ENCODE assay signal across 24 cellular contexts in the genomic region with DNA sequence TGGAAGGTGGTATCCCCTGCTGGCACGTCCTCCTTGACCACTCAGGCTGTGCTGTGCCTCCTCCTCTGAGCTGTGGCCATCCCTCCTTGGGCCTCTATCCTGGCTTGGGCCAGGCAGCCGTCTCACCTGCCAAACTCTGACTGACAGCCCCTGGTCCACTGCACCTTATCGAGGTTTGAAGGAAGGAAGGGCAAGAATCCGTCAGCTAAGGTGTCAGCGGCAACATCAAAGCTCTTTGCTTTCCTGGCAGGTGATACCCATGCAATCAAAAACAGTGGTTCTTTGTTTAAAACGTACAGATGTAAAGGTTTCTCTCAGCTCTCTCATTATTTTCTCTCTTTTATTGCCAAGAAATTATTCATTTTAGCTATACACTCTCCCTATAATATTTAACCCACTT.
DNase-seq lines count a peak whose midpoint lies in the region; ATAC-seq and TF ChIP-seq lines count a peak whose summit lies in the region.
"Had no signal": no experiment of that assay in that cellular context is flagged by ENCODE, and none has a peak within 500 bp of the region (broad histone marks: within the 10 kb centered on the region; RNA-seq: fewer than 3 reads in every experiment).

No MANE protein-coding gene starts in this region.

- no peak overlapping the region for H3K14ac ChIP-seq in neuronal stem cell (ENCODE audit: low read length)

- no peak overlapping the region for H3K4me2 ChIP-seq in neuronal stem cell (ENCODE audit: insufficient read depth, low read length, poor library complexity, severe bottlenecking)
- H3K4me2 ChIP-seq: BLaER1 had no signal

- no peaks in the 10 kb centered on the region for H3K4me1 ChIP-seq in neuronal stem cell (ENCODE audit: control insufficient read depth in 2 of 2, insufficient read depth in 1 of 2, low read depth in 1 of 2, low read length in 2 of 2)
- H3K4me1 ChIP-seq: BE2C, BLaER1 had no signal

- no peaks in the 10 kb centered on the region for H3K36me3 Mint-ChIP-seq in stimulated activated naive B cell treated with anti-CD40 and anti-IgM and Interleukin-4, amounts not matched to agents 10 μg/mL and 1 μg/mL and 100 μg/mL, for 72 hours
- H3K36me3 Mint-ChIP-seq: CD14-positive monocyte; CD4-positive, alpha-beta memory T cell; CD4-positive, CD25-positive, alpha-beta regulatory T cell; CD8-positive, alpha-beta memory T cell had no signal

- no peaks in the 10 kb centered on the region for H3K9me3 Mint-ChIP-seq in stimulated activated naive B cell treated with anti-CD40 and anti-IgM and Interleukin-4, amounts not matched to agents 10 μg/mL and 1 μg/mL and 100 μg/mL, for 72 hours
- H3K9me3 Mint-ChIP-seq: CD4-positive, alpha-beta memory T cell had no signal

- H2AK5ac ChIP-seq in neuronal stem cell (ENCODE audit: low read depth, low read length): no peak overlapping the region

- H3K27ac ChIP-seq in neuronal stem cell (replicated peaks; ENCODE audit: low read length): no peak overlapping the region
- H3K27ac ChIP-seq: BLaER1 had no signal

- H3K18ac ChIP-seq in neuronal stem cell (ENCODE audit: low read length): peak overlapping the region; percentile 50

- no peaks in the 10 kb centered on the region for H3K79me1 ChIP-seq in neuronal stem cell (ENCODE audit: low read depth, low read length)

- intact Hi-C loops in left colon (cut with DNase I, micrococcal nuclease): no loop called here

- no peak overlapping the region for H3K23ac ChIP-seq in neuronal stem cell (ENCODE audit: low read depth, low read length, poor library complexity)

- H3K4me3 Mint-ChIP-seq in stimulated activated naive B cell treated with anti-CD40 and anti-IgM and Interleukin-4, amounts not matched to agents 10 μg/mL and 1 μg/mL and 100 μg/mL, for 72 hours: no peak overlapping the region
- H3K4me3 Mint-ChIP-seq: CD14-positive monocyte; CD4-positive, alpha-beta memory T cell; CD4-positive, CD25-positive, alpha-beta regulatory T cell; CD8-positive, alpha-beta memory T cell had no signal

- ATAC-seq in left colon: peak; percentile 41
- ATAC-seq in stimulated activated naive B cell treated with anti-CD40 and anti-IgM and Interleukin-4, amounts not matched to agents 10 μg/mL and 1 μg/mL and 100 μg/mL, for 72 hours (replicated peaks): no peak
- no peak for ATAC-seq in HG03432 (IDR thresholded peaks at IDR 0.05; ENCODE audit: unreplicated experiment)
- ATAC-seq: GM12878 had no signal

- no peak overlapping the region for H2BK120ac ChIP-seq in neuronal stem cell (ENCODE audit: low read depth, low read length)

- no peak overlapping the region for H4K91ac ChIP-seq in neuronal stem cell (ENCODE audit: low read depth, low read length, poor library complexity)

- DNase-seq in left colon (no peak), neuronal stem cell (ENCODE audit: low spot score) (no peak), OCI-M1 (lab: John Stamatoyannopoulos, UW) (no peak), 8988T (no peak)
- DNase-seq in stimulated activated naive B cell treated with anti-CD40 and anti-IgM and Interleukin-4, amounts not matched to agents 10 μg/mL and 1 μg/mL and 100 μg/mL, for 72 hours: no peak
- DNase-seq: ACHN; BE2C; C1 segment of cervical spinal cord; CD4-positive, alpha-beta memory T cell; CD4-positive, CD25-positive, alpha-beta regulatory T cell; CD8-positive, alpha-beta memory T cell; COR-L47; DMS 273 treated with DMSO at 0.1 percent for 48 hours; DMS153; DMS53; DMS79; DND-41; EL; GDM1 had no signal

- H3K4me3 ChIP-seq in neuronal stem cell (ENCODE audit: low read length in 2 of 2): no peak overlapping the region
- H3K4me3 ChIP-seq: BLaER1, GM12878 had no signal

- no peaks in the 10 kb centered on the region for H3K4me1 Mint-ChIP-seq in stimulated activated naive B cell treated with anti-CD40 and anti-IgM and Interleukin-4, amounts not matched to agents 10 μg/mL and 1 μg/mL and 100 μg/mL, for 72 hours
- H3K4me1 Mint-ChIP-seq: CD14-positive monocyte; CD4-positive, alpha-beta memory T cell; CD4-positive, CD25-positive, alpha-beta regulatory T cell; CD8-positive, alpha-beta memory T cell had no signal

- H3K4ac ChIP-seq in neuronal stem cell (ENCODE audit: low read length): no peak overlapping the region

- WGBS in neuronal stem cell (ENCODE audit: extremely low coverage in 2 of 2, insufficient read length in 2 of 2, insufficient replicate concordance in 1 of 2), 2 donors: no CpG with 5 or more reads among the region's 6 CpGs

- no peak overlapping the region for H2AFZ ChIP-seq in neuronal stem cell (ENCODE audit: low read length)

- peaks cover 0 to 15% of the 10 kb centered on the region in 2 donors for H3K27me3 Mint-ChIP-seq in stimulated activated naive B cell treated with anti-CD40 and anti-IgM and Interleukin-4, amounts not matched to agents 10 μg/mL and 1 μg/mL and 100 μg/mL, for 72 hours
- H3K27me3 Mint-ChIP-seq: CD4-positive, CD25-positive, alpha-beta regulatory T cell had no signal

- H2BK15ac ChIP-seq in neuronal stem cell (ENCODE audit: low read length): no peak overlapping the region

- H2BK5ac ChIP-seq in neuronal stem cell (ENCODE audit: low read length): no peak overlapping the region

- H2BK12ac ChIP-seq in neuronal stem cell (ENCODE audit: low read length): no peak overlapping the region

- H3K27me3 ChIP-seq in neuronal stem cell (ENCODE audit: control insufficient read depth in 3 of 3, insufficient read depth in 3 of 3, low read depth in 1 of 3, low read length in 3 of 3): no peaks in the 10 kb centered on the region
- H3K27me3 ChIP-seq: BE2C, BLaER1 had no signal

- peak overlapping the region; percentile 35 for H3K9ac ChIP-seq in neuronal stem cell (ENCODE audit: low read depth, low read length, poor library complexity)
- H3K9ac ChIP-seq: BLaER1 had no signal

- no peaks in the 10 kb centered on the region for H3K9me3 ChIP-seq in neuronal stem cell (replicated peaks in 1 of 2; ENCODE audit: control insufficient read depth in 2 of 2, insufficient read depth in 1 of 2, low read depth in 1 of 2, low read length in 2 of 2)
- H3K9me3 ChIP-seq: BE2C, BLaER1 had no signal

- H4K8ac ChIP-seq in neuronal stem cell (ENCODE audit: low read depth, low read length): no peak overlapping the region

- no peak overlapping the region for H3K27ac Mint-ChIP-seq in stimulated activated naive B cell treated with anti-CD40 and anti-IgM and Interleukin-4, amounts not matched to agents 10 μg/mL and 1 μg/mL and 100 μg/mL, for 72 hours
- H3K27ac Mint-ChIP-seq: CD14-positive monocyte; CD4-positive, alpha-beta memory T cell; CD4-positive, CD25-positive, alpha-beta regulatory T cell; CD8-positive, alpha-beta memory T cell had no signal

- no peaks in the 10 kb centered on the region for H3K36me3 ChIP-seq in neuronal stem cell (replicated peaks in 1 of 2; ENCODE audit: control insufficient read depth in 2 of 2, insufficient read depth in 2 of 2, low read length in 2 of 2)
- H3K36me3 ChIP-seq: BE2C, BLaER1 had no signal

TF ChIP-seq in PFSK-1, 5 proteins besides CTCF, POLR2A, EP300 and RAD21:
- TF ChIP-seq SIN3A (IDR thresholded peaks at IDR 0.05; ENCODE audit: borderline replicate concordance, insufficient read depth, low read length): no peak
- TF ChIP-seq, protein P1, sequence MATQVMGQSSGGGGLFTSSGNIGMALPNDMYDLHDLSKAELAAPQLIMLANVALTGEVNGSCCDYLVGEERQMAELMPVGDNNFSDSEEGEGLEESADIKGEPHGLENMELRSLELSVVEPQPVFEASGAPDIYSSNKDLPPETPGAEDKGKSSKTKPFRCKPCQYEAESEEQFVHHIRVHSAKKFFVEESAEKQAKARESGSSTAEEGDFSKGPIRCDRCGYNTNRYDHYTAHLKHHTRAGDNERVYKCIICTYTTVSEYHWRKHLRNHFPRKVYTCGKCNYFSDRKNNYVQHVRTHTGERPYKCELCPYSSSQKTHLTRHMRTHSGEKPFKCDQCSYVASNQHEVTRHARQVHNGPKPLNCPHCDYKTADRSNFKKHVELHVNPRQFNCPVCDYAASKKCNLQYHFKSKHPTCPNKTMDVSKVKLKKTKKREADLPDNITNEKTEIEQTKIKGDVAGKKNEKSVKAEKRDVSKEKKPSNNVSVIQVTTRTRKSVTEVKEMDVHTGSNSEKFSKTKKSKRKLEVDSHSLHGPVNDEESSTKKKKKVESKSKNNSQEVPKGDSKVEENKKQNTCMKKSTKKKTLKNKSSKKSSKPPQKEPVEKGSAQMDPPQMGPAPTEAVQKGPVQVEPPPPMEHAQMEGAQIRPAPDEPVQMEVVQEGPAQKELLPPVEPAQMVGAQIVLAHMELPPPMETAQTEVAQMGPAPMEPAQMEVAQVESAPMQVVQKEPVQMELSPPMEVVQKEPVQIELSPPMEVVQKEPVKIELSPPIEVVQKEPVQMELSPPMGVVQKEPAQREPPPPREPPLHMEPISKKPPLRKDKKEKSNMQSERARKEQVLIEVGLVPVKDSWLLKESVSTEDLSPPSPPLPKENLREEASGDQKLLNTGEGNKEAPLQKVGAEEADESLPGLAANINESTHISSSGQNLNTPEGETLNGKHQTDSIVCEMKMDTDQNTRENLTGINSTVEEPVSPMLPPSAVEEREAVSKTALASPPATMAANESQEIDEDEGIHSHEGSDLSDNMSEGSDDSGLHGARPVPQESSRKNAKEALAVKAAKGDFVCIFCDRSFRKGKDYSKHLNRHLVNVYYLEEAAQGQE (IDR thresholded peaks at IDR 0.05; ENCODE audit: insufficient read depth in 1 of 2, low read depth in 2 of 2, low read length in 2 of 2): no peak
- TF ChIP-seq FOXP2 (optimal IDR thresholded peaks at IDR 0.05; ENCODE audit: borderline replicate concordance, extremely low read depth, extremely low read length, insufficient read depth): no peak
- TF ChIP-seq POLR2AphosphoS5 (IDR thresholded peaks at IDR 0.05; ENCODE audit: low read depth, low read length): peak; percentile 43; the same call in 1 of the 2 replicates
- no peak for TF ChIP-seq TAF1 (IDR thresholded peaks at IDR 0.05; ENCODE audit: borderline replicate concordance, insufficient read depth, low read length)
